ENCODE assay signal across 1 cellular context in the genomic region with DNA sequence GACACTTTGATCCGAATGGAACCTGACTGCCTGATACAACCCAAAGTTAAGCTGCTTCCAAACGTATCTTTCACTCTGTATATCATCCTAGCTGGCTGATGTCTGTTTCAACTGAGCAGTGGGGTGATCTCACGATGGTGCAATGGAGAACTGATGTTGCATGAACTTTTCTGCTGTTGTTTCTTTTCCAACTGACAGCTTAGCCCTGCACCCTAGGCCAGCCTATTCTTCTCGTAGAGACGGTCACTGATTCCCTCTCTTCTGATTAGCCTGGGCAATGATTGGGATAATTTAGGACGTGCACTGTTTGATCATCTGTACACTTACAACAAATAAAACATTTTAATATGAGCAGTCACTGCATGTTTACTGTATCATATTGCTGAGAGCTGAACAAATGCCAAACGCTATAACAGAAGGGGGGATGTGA.
TF ChIP-seq lines count a peak whose summit lies in the region.

No MANE protein-coding gene starts in this region.

TF ChIP-seq in K562, 482 proteins besides CTCF, POLR2A, EP300 and RAD21:
- TF ChIP-seq, protein P1, sequence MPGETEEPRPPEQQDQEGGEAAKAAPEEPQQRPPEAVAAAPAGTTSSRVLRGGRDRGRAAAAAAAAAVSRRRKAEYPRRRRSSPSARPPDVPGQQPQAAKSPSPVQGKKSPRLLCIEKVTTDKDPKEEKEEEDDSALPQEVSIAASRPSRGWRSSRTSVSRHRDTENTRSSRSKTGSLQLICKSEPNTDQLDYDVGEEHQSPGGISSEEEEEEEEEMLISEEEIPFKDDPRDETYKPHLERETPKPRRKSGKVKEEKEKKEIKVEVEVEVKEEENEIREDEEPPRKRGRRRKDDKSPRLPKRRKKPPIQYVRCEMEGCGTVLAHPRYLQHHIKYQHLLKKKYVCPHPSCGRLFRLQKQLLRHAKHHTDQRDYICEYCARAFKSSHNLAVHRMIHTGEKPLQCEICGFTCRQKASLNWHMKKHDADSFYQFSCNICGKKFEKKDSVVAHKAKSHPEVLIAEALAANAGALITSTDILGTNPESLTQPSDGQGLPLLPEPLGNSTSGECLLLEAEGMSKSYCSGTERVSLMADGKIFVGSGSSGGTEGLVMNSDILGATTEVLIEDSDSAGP (CRISPR knock-in tag; IDR thresholded peaks at IDR 0.05), result no peak
- TF ChIP-seq, protein P2, sequence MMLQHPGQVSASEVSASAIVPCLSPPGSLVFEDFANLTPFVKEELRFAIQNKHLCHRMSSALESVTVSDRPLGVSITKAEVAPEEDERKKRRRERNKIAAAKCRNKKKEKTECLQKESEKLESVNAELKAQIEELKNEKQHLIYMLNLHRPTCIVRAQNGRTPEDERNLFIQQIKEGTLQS (IDR thresholded peaks at IDR 0.05), result peak; percentile 50; the same call in 1 of the 2 replicates
- TF ChIP-seq, protein P2 (CRISPR knock-in tag; conservative IDR thresholded peaks at IDR 0.05), result no peak
- TF ChIP-seq HNRNPLL (IDR thresholded peaks at IDR 0.05; ENCODE audit: low read depth, low read length, poor library complexity, severe bottlenecking) (no peak), CEBPG (CRISPR knock-in tag; IDR thresholded peaks at IDR 0.05) (peak; percentile 69), CEBPG (tag; conservative IDR thresholded peaks at IDR 0.05 in 1 of 2, IDR thresholded peaks at IDR 0.05 in 1 of 2) (peak; percentile 82 to 87), NR2C1 (IDR thresholded peaks at IDR 0.05) (no peak), NR2C1 (tag; IDR thresholded peaks at IDR 0.05) (no peak), SRSF9 (IDR thresholded peaks at IDR 0.05; ENCODE audit: borderline replicate concordance, low read depth, low read length) (no peak), SMARCA4 (IDR thresholded peaks at IDR 0.05) (no peak), CXXC5 (CRISPR knock-in tag; IDR thresholded peaks at IDR 0.05) (no peak), ZNF444 (CRISPR knock-in tag; IDR thresholded peaks at IDR 0.05) (no peak), CEBPB (tag; IDR thresholded peaks at IDR 0.05) (peak; percentile 44)
- TF ChIP-seq, protein P3, sequence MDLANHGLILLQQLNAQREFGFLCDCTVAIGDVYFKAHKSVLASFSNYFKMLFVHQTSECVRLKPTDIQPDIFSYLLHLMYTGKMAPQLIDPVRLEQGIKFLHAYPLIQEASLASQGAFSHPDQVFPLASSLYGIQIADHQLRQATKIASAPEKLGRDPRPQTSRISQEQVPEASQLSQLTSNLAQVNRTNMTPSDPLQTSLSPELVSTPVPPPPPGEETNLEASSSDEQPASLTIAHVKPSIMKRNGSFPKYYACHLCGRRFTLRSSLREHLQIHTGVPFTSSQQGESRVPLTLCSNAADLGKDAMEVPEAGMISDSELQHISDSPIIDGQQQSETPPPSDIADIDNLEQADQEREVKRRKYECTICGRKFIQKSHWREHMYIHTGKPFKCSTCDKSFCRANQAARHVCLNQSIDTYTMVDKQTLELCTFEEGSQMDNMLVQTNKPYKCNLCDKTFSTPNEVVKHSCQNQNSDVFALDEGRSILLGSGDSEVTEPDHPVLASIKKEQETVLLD (IDR thresholded peaks at IDR 0.05), result no peak
- TF ChIP-seq, protein P4, sequence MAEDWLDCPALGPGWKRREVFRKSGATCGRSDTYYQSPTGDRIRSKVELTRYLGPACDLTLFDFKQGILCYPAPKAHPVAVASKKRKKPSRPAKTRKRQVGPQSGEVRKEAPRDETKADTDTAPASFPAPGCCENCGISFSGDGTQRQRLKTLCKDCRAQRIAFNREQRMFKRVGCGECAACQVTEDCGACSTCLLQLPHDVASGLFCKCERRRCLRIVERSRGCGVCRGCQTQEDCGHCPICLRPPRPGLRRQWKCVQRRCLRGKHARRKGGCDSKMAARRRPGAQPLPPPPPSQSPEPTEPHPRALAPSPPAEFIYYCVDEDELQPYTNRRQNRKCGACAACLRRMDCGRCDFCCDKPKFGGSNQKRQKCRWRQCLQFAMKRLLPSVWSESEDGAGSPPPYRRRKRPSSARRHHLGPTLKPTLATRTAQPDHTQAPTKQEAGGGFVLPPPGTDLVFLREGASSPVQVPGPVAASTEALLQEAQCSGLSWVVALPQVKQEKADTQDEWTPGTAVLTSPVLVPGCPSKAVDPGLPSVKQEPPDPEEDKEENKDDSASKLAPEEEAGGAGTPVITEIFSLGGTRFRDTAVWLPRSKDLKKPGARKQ (CRISPR knock-in tag; IDR thresholded peaks at IDR 0.05), result no peak
TF ChIP-seq in K562: peak in this region for 3.
